1 cellular context compared by ENCODE assay signal in the genomic region with DNA sequence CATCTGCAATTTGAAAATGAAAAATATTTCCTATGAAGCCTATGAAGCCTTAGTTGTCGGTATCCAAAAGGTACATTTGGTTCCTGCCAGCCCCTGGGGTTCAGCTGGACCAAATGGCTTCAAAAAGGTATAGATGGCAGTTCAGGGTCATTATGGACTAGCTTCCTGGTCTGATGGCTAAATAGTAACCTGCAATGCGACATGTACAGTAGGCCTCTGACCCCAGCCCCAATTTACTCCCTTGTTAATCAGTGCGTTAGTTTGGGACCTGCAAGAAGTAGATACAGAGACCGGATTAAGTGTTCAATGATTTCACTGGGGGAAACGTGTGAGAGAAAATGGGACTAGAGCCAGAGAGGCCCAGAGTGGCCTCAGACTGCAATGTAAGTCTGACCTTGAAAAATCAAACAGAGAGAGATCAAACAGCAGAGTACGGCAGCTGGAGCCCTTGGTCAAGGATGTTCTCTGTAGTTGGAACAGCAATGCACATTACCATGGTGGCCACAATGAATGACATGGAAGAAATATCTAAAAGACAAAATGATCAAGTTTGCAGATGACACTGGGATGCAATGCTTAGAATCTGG.
TF ChIP-seq lines count a peak whose summit lies in the region.

No MANE protein-coding gene starts in this region.

TF ChIP-seq in HepG2, 621 proteins besides CTCF, POLR2A, EP300 and RAD21 (continued from another document and continues in another):
- TF ChIP-seq, protein P1, sequence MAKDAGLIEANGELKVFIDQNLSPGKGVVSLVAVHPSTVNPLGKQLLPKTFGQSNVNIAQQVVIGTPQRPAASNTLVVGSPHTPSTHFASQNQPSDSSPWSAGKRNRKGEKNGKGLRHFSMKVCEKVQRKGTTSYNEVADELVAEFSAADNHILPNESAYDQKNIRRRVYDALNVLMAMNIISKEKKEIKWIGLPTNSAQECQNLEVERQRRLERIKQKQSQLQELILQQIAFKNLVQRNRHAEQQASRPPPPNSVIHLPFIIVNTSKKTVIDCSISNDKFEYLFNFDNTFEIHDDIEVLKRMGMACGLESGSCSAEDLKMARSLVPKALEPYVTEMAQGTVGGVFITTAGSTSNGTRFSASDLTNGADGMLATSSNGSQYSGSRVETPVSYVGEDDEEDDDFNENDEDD (CRISPR knock-in tag; IDR thresholded peaks at IDR 0.05; ENCODE audit: borderline replicate concordance) = no peak
- TF ChIP-seq ZNF33B (CRISPR knock-in tag; IDR thresholded peaks at IDR 0.05) (no peak), ZNF292 (CRISPR knock-in tag; IDR thresholded peaks at IDR 0.05; ENCODE audit: borderline replicate concordance, low read depth) (0 out of 2 replicates have a peak, but pooled peaks have one; percentile 62), ZNF546 (CRISPR knock-in tag; conservative IDR thresholded peaks at IDR 0.05) (no peak), CBFB (CRISPR knock-in tag; IDR thresholded peaks at IDR 0.05) (no peak), ZNF878 (CRISPR knock-in tag; IDR thresholded peaks at IDR 0.05) (no peak), ZNF10 (CRISPR knock-in tag; IDR thresholded peaks at IDR 0.05; ENCODE audit: borderline replicate concordance, low read depth) (no peak), DNMT3B (CRISPR knock-in tag; conservative IDR thresholded peaks at IDR 0.05) (no peak), SOX13 (IDR thresholded peaks at IDR 0.05) (no peak), SOX13 (CRISPR knock-in tag; conservative IDR thresholded peaks at IDR 0.05 in 1 of 2, IDR thresholded peaks at IDR 0.05 in 1 of 2) (peak in 1 of 2 experiments; percentile 69; a peak in 2 of 4 replicates), SOX5 (CRISPR knock-in tag; IDR thresholded peaks at IDR 0.05; ENCODE audit: borderline replicate concordance) (peak; percentile 60; the same call in 1 of the 2 replicates), ZNF3 (CRISPR knock-in tag; IDR thresholded peaks at IDR 0.05) (no peak), MIER2 (CRISPR knock-in tag; IDR thresholded peaks at IDR 0.05) (no peak), ZNF615 (CRISPR knock-in tag; IDR thresholded peaks at IDR 0.05; ENCODE audit: borderline replicate concordance) (no peak), ZNF724P (CRISPR knock-in tag; IDR thresholded peaks at IDR 0.05; ENCODE audit: borderline replicate concordance) (no peak), CBX2 (IDR thresholded peaks at IDR 0.05; ENCODE audit: low read depth, low read length) (no peak), CBX2 (CRISPR knock-in tag; IDR thresholded peaks at IDR 0.05; ENCODE audit: low read depth) (no peak), SRY (CRISPR knock-in tag; IDR thresholded peaks at IDR 0.05) (no peak), NR1H2 (CRISPR knock-in tag; IDR thresholded peaks at IDR 0.05; ENCODE audit: borderline replicate concordance, low read depth) (no peak), FOXK1 (CRISPR knock-in tag; IDR thresholded peaks at IDR 0.05; ENCODE audit: borderline replicate concordance, low read depth) (no peak; the same call in 1 of the 2 replicates), GTF2F1 (IDR thresholded peaks at IDR 0.05; ENCODE audit: low read length) (no peak), ELF1 (CRISPR knock-in tag; IDR thresholded peaks at IDR 0.05) (peak; percentile 27; the same call in 1 of the 2 replicates), GLI4 (CRISPR knock-in tag; IDR thresholded peaks at IDR 0.05; ENCODE audit: borderline replicate concordance) (no peak), MAFF (IDR thresholded peaks at IDR 0.05; ENCODE audit: low read depth, low read length) (no peak), CCAR2 (optimal IDR thresholded peaks at IDR 0.05; ENCODE audit: low read depth, low read length) (no peak), ZNF468 (CRISPR knock-in tag; IDR thresholded peaks at IDR 0.05) (no peak)
- TF ChIP-seq, protein P2, sequence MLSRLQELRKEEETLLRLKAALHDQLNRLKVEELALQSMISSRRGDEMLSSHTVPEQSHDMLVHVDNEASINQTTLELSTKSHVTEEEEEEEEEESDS (CRISPR knock-in tag; IDR thresholded peaks at IDR 0.05; ENCODE audit: borderline replicate concordance) = no peak
- TF ChIP-seq, protein P3, sequence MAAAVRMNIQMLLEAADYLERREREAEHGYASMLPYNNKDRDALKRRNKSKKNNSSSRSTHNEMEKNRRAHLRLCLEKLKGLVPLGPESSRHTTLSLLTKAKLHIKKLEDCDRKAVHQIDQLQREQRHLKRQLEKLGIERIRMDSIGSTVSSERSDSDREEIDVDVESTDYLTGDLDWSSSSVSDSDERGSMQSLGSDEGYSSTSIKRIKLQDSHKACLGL (CRISPR knock-in tag; IDR thresholded peaks at IDR 0.05) = no peak
- TF ChIP-seq, protein P4, sequence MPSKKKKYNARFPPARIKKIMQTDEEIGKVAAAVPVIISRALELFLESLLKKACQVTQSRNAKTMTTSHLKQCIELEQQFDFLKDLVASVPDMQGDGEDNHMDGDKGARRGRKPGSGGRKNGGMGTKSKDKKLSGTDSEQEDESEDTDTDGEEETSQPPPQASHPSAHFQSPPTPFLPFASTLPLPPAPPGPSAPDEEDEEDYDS (CRISPR knock-in tag; IDR thresholded peaks at IDR 0.05) = no peak
- TF ChIP-seq, protein P5, sequence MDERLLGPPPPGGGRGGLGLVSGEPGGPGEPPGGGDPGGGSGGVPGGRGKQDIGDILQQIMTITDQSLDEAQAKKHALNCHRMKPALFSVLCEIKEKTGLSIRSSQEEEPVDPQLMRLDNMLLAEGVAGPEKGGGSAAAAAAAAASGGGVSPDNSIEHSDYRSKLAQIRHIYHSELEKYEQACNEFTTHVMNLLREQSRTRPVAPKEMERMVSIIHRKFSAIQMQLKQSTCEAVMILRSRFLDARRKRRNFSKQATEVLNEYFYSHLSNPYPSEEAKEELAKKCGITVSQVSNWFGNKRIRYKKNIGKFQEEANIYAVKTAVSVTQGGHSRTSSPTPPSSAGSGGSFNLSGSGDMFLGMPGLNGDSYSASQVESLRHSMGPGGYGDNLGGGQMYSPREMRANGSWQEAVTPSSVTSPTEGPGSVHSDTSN (CRISPR knock-in tag; IDR thresholded peaks at IDR 0.05) = no peak
- TF ChIP-seq, protein P6, sequence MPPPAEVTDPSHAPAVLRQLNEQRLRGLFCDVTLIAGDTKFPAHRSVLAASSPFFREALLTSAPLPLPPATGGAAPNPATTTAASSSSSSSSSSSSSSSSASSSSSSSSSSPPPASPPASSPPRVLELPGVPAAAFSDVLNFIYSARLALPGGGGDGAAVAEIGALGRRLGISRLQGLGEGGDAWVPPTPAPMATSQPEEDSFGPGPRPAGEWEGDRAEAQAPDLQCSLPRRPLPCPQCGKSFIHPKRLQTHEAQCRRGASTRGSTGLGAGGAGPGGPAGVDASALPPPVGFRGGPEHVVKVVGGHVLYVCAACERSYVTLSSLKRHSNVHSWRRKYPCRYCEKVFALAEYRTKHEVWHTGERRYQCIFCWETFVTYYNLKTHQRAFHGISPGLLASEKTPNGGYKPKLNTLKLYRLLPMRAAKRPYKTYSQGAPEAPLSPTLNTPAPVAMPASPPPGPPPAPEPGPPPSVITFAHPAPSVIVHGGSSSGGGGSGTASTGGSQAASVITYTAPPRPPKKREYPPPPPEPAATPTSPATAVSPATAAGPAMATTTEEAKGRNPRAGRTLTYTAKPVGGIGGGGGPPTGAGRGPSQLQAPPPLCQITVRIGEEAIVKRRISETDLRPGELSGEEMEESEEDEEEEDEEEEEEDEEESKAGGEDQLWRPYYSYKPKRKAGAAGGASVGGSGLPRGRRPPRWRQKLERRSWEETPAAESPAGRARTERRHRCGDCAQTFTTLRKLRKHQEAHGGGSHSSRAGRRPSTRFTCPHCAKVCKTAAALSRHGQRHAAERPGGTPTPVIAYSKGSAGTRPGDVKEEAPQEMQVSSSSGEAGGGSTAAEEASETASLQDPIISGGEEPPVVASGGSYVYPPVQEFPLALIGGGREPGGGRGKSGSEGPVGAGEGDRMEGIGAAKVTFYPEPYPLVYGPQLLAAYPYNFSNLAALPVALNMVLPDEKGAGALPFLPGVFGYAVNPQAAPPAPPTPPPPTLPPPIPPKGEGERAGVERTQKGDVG (CRISPR knock-in tag; IDR thresholded peaks at IDR 0.05; ENCODE audit: borderline replicate concordance) = no peak
- TF ChIP-seq, protein P7, sequence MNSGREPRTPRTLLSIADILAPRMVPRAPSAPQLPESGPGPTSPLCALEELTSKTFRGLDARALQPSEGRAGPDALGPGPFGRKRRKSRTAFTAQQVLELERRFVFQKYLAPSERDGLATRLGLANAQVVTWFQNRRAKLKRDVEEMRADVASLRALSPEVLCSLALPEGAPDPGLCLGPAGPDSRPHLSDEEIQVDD (CRISPR knock-in tag; IDR thresholded peaks at IDR 0.05; ENCODE audit: borderline replicate concordance) = no peak
- TF ChIP-seq, protein P8, sequence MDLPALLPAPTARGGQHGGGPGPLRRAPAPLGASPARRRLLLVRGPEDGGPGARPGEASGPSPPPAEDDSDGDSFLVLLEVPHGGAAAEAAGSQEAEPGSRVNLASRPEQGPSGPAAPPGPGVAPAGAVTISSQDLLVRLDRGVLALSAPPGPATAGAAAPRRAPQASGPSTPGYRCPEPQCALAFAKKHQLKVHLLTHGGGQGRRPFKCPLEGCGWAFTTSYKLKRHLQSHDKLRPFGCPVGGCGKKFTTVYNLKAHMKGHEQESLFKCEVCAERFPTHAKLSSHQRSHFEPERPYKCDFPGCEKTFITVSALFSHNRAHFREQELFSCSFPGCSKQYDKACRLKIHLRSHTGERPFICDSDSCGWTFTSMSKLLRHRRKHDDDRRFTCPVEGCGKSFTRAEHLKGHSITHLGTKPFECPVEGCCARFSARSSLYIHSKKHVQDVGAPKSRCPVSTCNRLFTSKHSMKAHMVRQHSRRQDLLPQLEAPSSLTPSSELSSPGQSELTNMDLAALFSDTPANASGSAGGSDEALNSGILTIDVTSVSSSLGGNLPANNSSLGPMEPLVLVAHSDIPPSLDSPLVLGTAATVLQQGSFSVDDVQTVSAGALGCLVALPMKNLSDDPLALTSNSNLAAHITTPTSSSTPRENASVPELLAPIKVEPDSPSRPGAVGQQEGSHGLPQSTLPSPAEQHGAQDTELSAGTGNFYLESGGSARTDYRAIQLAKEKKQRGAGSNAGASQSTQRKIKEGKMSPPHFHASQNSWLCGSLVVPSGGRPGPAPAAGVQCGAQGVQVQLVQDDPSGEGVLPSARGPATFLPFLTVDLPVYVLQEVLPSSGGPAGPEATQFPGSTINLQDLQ (CRISPR knock-in tag; IDR thresholded peaks at IDR 0.05) = no peak
- TF ChIP-seq, protein P9, sequence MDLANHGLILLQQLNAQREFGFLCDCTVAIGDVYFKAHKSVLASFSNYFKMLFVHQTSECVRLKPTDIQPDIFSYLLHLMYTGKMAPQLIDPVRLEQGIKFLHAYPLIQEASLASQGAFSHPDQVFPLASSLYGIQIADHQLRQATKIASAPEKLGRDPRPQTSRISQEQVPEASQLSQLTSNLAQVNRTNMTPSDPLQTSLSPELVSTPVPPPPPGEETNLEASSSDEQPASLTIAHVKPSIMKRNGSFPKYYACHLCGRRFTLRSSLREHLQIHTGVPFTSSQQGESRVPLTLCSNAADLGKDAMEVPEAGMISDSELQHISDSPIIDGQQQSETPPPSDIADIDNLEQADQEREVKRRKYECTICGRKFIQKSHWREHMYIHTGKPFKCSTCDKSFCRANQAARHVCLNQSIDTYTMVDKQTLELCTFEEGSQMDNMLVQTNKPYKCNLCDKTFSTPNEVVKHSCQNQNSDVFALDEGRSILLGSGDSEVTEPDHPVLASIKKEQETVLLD (CRISPR knock-in tag; IDR thresholded peaks at IDR 0.05; ENCODE audit: low read depth) = no peak
- TF ChIP-seq, protein P10, sequence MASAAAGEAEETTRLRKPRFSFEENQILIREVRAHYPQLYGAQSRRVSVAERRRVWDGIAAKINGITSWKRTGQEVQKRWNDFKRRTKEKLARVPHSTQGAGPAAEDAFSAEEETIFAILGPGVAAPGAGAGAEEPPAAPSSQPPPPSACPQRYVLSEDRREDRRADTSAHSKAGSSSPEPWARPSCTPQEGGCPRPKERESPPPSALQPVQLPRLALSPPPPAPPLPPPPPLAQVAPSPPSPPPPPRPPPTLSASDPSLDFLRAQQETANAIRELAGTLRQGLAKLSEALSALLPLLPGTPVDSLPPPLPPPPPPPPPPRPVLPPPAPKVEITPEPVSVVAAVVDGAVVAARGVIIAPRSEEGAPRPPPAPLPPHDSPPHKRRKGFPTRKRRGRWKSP (CRISPR knock-in tag; IDR thresholded peaks at IDR 0.05) = no peak
- TF ChIP-seq, protein P11, sequence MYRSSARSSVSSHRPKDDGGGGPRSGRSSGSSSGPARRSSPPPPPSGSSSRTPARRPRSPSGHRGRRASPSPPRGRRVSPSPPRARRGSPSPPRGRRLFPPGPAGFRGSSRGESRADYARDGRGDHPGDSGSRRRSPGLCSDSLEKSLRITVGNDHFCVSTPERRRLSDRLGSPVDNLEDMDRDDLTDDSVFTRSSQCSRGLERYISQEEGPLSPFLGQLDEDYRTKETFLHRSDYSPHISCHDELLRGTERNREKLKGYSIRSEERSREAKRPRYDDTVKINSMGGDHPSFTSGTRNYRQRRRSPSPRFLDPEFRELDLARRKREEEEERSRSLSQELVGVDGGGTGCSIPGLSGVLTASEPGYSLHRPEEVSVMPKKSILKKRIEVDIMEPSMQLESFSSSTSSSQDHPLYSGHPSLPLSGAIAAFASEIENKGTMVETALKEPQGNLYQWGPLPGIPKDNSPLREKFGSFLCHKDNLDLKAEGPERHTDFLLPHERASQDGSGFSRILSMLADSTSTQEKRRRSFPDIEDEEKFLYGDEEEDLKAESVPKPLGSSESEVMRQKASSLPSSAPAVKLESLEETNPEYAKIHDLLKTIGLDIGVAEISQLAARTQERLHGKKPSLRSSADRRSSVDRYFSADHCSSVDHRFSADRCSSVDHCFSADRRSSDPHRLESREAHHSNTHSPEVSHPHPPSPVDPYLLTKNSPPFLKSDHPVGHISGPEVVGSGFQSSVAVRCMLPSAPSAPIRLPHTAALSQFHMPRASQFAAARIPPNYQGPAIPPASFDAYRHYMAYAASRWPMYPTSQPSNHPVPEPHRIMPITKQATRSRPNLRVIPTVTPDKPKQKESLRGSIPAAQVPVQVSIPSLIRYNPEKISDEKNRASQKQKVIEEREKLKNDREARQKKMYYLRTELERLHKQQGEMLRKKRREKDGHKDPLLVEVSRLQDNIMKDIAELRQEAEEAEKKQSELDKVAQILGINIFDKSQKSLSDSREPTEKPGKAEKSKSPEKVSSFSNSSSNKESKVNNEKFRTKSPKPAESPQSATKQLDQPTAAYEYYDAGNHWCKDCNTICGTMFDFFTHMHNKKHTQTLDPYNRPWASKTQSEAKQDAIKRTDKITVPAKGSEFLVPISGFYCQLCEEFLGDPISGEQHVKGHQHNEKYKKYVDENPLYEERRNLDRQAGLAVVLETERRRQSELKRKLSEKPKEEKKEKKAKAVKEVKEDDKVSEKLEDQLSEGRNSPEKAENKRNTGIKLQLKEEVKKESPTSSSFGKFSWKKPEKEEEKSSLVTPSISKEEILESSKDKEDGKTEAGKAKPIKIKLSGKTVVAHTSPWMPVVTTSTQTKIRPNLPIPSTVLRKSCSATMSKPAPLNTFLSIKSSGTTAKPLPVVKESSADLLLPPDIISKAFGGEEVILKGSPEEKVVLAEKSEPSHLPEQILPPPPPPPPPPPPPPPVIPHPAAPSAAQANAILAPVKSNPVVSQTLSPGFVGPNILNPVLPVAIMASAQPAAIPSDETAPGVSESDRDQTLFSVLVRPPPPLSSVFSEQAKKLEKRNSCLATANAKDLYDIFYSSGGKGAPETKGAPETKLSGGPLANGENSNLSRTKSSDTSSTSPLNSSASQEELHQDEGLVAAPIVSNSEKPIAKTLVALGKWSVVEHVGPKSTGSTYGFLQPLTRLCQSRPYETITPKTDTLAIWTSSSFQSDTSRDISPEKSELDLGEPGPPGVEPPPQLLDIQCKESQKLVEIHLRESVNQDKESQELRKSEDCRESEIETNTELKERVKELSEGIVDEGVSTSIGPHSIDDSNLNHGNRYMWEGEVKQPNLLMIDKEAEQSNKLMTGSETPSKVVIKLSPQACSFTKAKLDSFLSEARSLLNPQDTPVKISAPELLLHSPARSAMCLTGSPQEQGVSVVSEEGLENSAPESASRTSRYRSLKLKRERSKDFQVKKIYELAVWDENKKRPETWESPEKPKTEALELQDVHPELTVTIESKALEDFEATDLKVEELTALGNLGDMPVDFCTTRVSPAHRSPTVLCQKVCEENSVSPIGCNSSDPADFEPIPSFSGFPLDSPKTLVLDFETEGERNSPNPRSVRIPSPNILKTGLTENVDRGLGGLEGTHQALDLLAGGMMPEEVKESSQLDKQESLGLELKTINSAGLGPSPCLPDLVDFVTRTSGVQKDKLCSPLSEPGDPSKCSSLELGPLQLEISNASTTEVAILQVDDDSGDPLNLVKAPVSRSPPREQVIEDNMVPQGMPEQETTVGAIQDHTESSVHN (CRISPR knock-in tag; IDR thresholded peaks at IDR 0.05) = no peak
